In genomic region chr14:29716150-29716549, GRCh38 we compare ENCODE assay signal across 1 cellular context.
TF ChIP-seq lines count a peak whose summit lies in the region.

No MANE protein-coding gene starts in this region.

TF ChIP-seq in GM23338, 12 proteins besides CTCF, POLR2A, EP300 and RAD21 (continued from another document):
- TF ChIP-seq ETS1 (IDR thresholded peaks at IDR 0.05) (no peak), JUNB (IDR thresholded peaks at IDR 0.05; ENCODE audit: unreplicated experiment) (no peak), ZNF114 (CRISPR knock-in tag; IDR thresholded peaks at IDR 0.05) (no peak), POLR2AphosphoS5 (IDR thresholded peaks at IDR 0.05; ENCODE audit: low read depth) (no peak), ZNF331 (CRISPR knock-in tag; IDR thresholded peaks at IDR 0.05; ENCODE audit: low read depth) (no peak), NANOG (IDR thresholded peaks at IDR 0.05; ENCODE audit: borderline replicate concordance) (no peak)
